In genomic region chr14:28098863-28099262, GRCh38 we compare ENCODE assay signal across 21 cellular contexts.
DNase-seq lines count a peak whose midpoint lies in the region; ATAC-seq, FAIRE-seq and TF ChIP-seq lines count a peak whose summit lies in the region.
"Had no signal": no experiment of that assay in that cellular context is flagged by ENCODE, and none has a peak within 500 bp of the region (broad histone marks: within the 10 kb centered on the region; RNA-seq: fewer than 3 reads in every experiment).

No MANE protein-coding gene starts in this region.

- intact Hi-C loops in PC-3 (cut with micrococcal nuclease): no loop called here

- no TSS peak for BruUV-seq in PC-3 (replicated peaks; lab: Mats Ljungman, UMichigan)

- FAIRE-seq in RCC 7860 (lab: Jason Lieb, UNC): no peak
- FAIRE-seq: A549, D721Med, G401.6, GM12891, GM19239 had no signal

- WGBS in SK-N-SH (ENCODE audit: low lambda C conversion rate): 2% methylated on average over 1 of the region's 1 CpG

- TF ChIP-seq EP300 in SK-N-SH (IDR thresholded peaks at IDR 0.05; ENCODE audit: borderline replicate concordance in 1 of 2, low read depth in 1 of 2, low read length in 1 of 2): peak in 1 of 2 experiments; percentile 81; a peak in 2 of 4 replicates

- no peaks in the 10 kb centered on the region for H4K20me1 ChIP-seq in PC-3 (ENCODE audit: low read length)
- H4K20me1 ChIP-seq in SK-N-SH (ENCODE audit: insufficient read depth): no peaks in the 10 kb centered on the region
- H4K20me1 ChIP-seq: BLaER1 had no signal

- H3K9ac ChIP-seq in PC-3 (ENCODE audit: low read length) (no peak overlapping the region), SK-N-SH (no peak overlapping the region)
- H3K9ac ChIP-seq: BLaER1 had no signal

- ATAC-seq in PC-3: 0 out of 2 replicates have a peak, but pooled peaks have one; percentile 16
- ATAC-seq: A549 had no signal

- CTCF ChIA-PET in PC-3 (lab: Charles Lee) (interaction anchor here (0.6 kb wide), 1 partner anchor 253 kb away, joined by 3 read pairs; no protein-coding TSS in a partner anchor), SK-N-SH (lab: Yijun Ruan, JAX) (interaction anchor here (1.0 kb wide), 1 partner anchor 18 kb away, joined by 3 read pairs; no protein-coding TSS in a partner anchor)

- H3K79me2 ChIP-seq in PC-3 (ENCODE audit: low read length): no peaks in the 10 kb centered on the region
- no peaks in the 10 kb centered on the region for H3K79me2 ChIP-seq in SK-N-SH (ENCODE audit: insufficient read depth)

- peak; percentile 19 for DNase-seq in BE2C
- DNase-seq in PC-3: no peak
- peak; percentile 1 for DNase-seq in SK-N-SH
- DNase-seq in RKO (ENCODE audit: low spot score): no peak
- no peak for DNase-seq in NCI-H510A treated with DMSO at 0.1 percent for 48 hours (lab: John Stamatoyannopoulos, UW)
- no peak for DNase-seq in RCC 7860 (ENCODE audit: low spot score)
- DNase-seq: AML-193; C1 segment of cervical spinal cord; CD4-positive, alpha-beta memory T cell; CD4-positive, CD25-positive, alpha-beta regulatory T cell; CD8-positive, alpha-beta memory T cell; COR-L47; DMS79 treated with DMSO at 0.1 percent for 48 hours; GF-D8 had no signal

- no peak for TF ChIP-seq RAD21 in SK-N-SH (IDR thresholded peaks at IDR 0.05; ENCODE audit: low read length)

- no peaks in the 10 kb centered on the region for H3K9me2 ChIP-seq in PC-3 (replicated peaks; ENCODE audit: low read length)
- no peaks in the 10 kb centered on the region for H3K9me2 ChIP-seq in SK-N-SH

- no peaks in the 10 kb centered on the region for H3K9me3 ChIP-seq in BE2C
- H3K9me3 ChIP-seq in PC-3 (ENCODE audit: low read length): no peaks in the 10 kb centered on the region
- no peaks in the 10 kb centered on the region for H3K9me3 ChIP-seq in SK-N-SH
- H3K9me3 ChIP-seq: A549, BLaER1 had no signal

- H2AFZ ChIP-seq in PC-3 (ENCODE audit: low read length) (no peak overlapping the region), SK-N-SH (ENCODE audit: low read depth) (no peak overlapping the region)

- H3F3A ChIP-seq in PC-3 (ENCODE audit: low read length, unreplicated experiment): no peaks in the 10 kb centered on the region
- H3F3A ChIP-seq in SK-N-SH (replicated peaks; ENCODE audit: insufficient read depth): no peaks in the 10 kb centered on the region

- POLR2A ChIA-PET in PC-3 (lab: Charles Lee; ENCODE audit: unreplicated experiment) (no interaction called here), SK-N-SH (lab: Yijun Ruan, JAX) (no interaction called here)

- peaks cover 15% of the 10 kb centered on the region; the same call in 1 of the 2 replicates for H3K4me1 ChIP-seq in BE2C
- 0 out of 2 replicates have a peak, but pooled peaks cover 4% of the 10 kb centered on the region for H3K4me1 ChIP-seq in PC-3 (ENCODE audit: insufficient read depth, low read length)
- H3K4me1 ChIP-seq in SK-N-SH (ENCODE audit: control insufficient read depth in 1 of 2, insufficient read depth in 2 of 2, low read depth in 1 of 2, low read length in 1 of 2): peaks cover 0 to 3% of the 10 kb centered on the region in 2 experiments; a peak in 2 of 4 replicates
- H3K4me1 ChIP-seq: A549, BLaER1 had no signal

- H3K36me3 ChIP-seq in BE2C (no peaks in the 10 kb centered on the region), PC-3 (ENCODE audit: low read depth, low read length) (no peaks in the 10 kb centered on the region), SK-N-SH (replicated peaks in 1 of 2; ENCODE audit: control insufficient read depth in 1 of 2, insufficient read depth in 2 of 2, low read length in 1 of 2) (no peaks in the 10 kb centered on the region)
- H3K36me3 ChIP-seq: BLaER1 had no signal

- H3K27me3 ChIP-seq in BE2C (no peaks in the 10 kb centered on the region), PC-3 (ENCODE audit: low read length) (no peaks in the 10 kb centered on the region), SK-N-SH (ENCODE audit: insufficient read depth) (no peaks in the 10 kb centered on the region)
- H3K27me3 ChIP-seq: BLaER1 had no signal

- H3K27ac ChIP-seq in PC-3 (ENCODE audit: low read length) (no peak overlapping the region), SK-N-SH (ENCODE audit: low read depth in 2 of 2, low read length in 1 of 2) (peak overlapping the region in 1 of 2 experiments; percentile 94; a peak in 2 of 4 replicates)
- H3K27ac ChIP-seq: 22Rv1, A549, BLaER1 had no signal

- TF ChIP-seq CTCF in BE2C (IDR thresholded peaks at IDR 0.05; ENCODE audit: low read depth, low read length): no peak
- TF ChIP-seq CTCF in PC-3 (conservative IDR thresholded peaks at IDR 0.05; ENCODE audit: low read depth, low read length): no peak
- TF ChIP-seq CTCF in SK-N-SH (IDR thresholded peaks at IDR 0.05): no peak

- H3K4me2 ChIP-seq in PC-3 (ENCODE audit: low read length): no peak overlapping the region
- no peak overlapping the region for H3K4me2 ChIP-seq in SK-N-SH
- H3K4me2 ChIP-seq: A549, BLaER1 had no signal

- no peak overlapping the region for H3K4me3 ChIP-seq in BE2C (ENCODE audit: low read depth, low read length)
- H3K4me3 ChIP-seq in PC-3 (ENCODE audit: low read length): no peak overlapping the region
- H3K4me3 ChIP-seq in SK-N-SH (ENCODE audit: low read depth in 2 of 2, low read length in 1 of 2): no peak overlapping the region
- H3K4me3 ChIP-seq: A549, BLaER1 had no signal

TF ChIP-seq in SK-N-SH, 30 proteins besides CTCF, POLR2A, EP300 and RAD21:
- TF ChIP-seq MXI1 (IDR thresholded peaks at IDR 0.05; ENCODE audit: low read depth, low read length) (peak; percentile 21; the same call in 1 of the 2 replicates), RCOR1 (IDR thresholded peaks at IDR 0.05; ENCODE audit: low read length) (peak; percentile 82; the same call in 1 of the 2 replicates), CHD2 (IDR thresholded peaks at IDR 0.05; ENCODE audit: low read length, partially characterized antibody) (peak; percentile 35), NRF1 (IDR thresholded peaks at IDR 0.05; ENCODE audit: low read depth, low read length) (no peak)
- TF ChIP-seq, protein P1, sequence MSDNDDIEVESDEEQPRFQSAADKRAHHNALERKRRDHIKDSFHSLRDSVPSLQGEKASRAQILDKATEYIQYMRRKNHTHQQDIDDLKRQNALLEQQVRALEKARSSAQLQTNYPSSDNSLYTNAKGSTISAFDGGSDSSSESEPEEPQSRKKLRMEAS (IDR thresholded peaks at IDR 0.05; ENCODE audit: low read depth): no peak

Comparison
In these comparisons a context has a peak if more than half of its experiments do, and no peak if none do; other contexts are left out.
1. DNase-seq: peak in BE2C (single experiment) and SK-N-SH (single experiment); none in PC-3 (single experiment), RKO (single experiment), NCI-H510A treated with DMSO at 0.1 percent for 48 hours (single experiment) and RCC 7860 (single experiment).